In the genomic region with DNA sequence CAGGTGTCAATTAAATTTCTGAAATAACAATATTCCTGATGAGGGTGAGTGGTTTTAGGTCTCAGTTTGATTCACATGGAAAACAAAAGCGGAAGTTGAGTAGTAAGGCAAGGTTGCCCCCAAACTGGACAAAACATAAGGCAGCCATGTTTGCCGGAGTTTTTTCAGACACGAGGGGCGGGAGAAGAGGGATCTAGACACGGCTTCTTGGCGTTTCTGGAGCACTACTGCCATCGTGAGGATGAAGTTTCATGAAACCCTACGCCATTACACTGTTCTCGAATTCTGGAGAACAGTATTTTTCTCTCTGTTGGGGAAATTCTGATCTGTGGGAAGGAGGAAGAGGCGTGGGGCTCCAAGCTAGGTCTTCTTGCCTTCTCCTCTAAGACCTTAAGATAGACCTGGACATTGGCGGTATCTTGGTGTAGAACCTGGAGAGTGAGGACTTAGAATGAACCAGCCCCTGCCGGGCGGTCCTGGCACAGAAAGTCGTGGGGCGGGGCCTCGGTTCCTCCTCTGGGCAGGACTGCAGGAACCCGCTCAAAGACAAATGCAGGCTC, we compare ENCODE assay signal across 9 cellular contexts.
A peak's percentile ranks its signal among the peaks of the same experiment; 100 is the strongest.
DNase-seq lines count a peak whose midpoint lies in the region; ATAC-seq and TF ChIP-seq lines count a peak whose summit lies in the region.
"Had no signal": no experiment of that assay in that cellular context is flagged by ENCODE, and none has a peak within 500 bp of the region (broad histone marks: within the 10 kb centered on the region; RNA-seq: fewer than 3 reads in every experiment).

No MANE protein-coding gene starts in this region.

- peak; percentile 84 for DNase-seq in activated T-cell treated with anti-CD3 and anti-CD28 coated beads, Interleukin-2, amount 50 U/mL, for 1 hour
- DNase-seq in activated T-cell treated with anti-CD3 and anti-CD28 coated beads for 4 hours (no peak), WERI-Rb-1 (peak; percentile 94), left kidney (ENCODE audit: low read depth, low spot score) (peak; percentile 1), NCI-H524 treated with DMSO at 0.1 percent for 48 hours (lab: John Stamatoyannopoulos, UW) (no peak)
- DNase-seq: DND-41 had no signal

- ATAC-seq in HG03354 (IDR thresholded peaks at IDR 0.05; ENCODE audit: poor library complexity, severe bottlenecking, unreplicated experiment) (peak; percentile 71), HG02588 (IDR thresholded peaks at IDR 0.05; ENCODE audit: unreplicated experiment) (no peak), HG03439 (IDR thresholded peaks at IDR 0.05; ENCODE audit: unreplicated experiment) (no peak)

- H3K36me3 ChIP-seq in WERI-Rb-1 = no peaks in the 10 kb centered on the region

- H3K9me3 ChIP-seq in WERI-Rb-1 (ENCODE audit: severe bottlenecking) = no peaks in the 10 kb centered on the region

- peak; percentile 58; the same call in 1 of the 2 replicates for TF ChIP-seq CTCF in WERI-Rb-1 (IDR thresholded peaks at IDR 0.05; ENCODE audit: low read depth, low read length)

- peak overlapping the region; percentile 92 for H3K27ac ChIP-seq in WERI-Rb-1

- H3K4me3 ChIP-seq in WERI-Rb-1 (ENCODE audit: low read depth, low read length) = peak overlapping the region; percentile 72

- no peaks in the 10 kb centered on the region for H3K27me3 ChIP-seq in WERI-Rb-1 (ENCODE audit: insufficient read depth, low read depth, severe bottlenecking)

Comparison
In these comparisons a context has a peak if more than half of its experiments do, and no peak if none do; other contexts are left out.
1. DNase-seq: peak in activated T-cell treated with anti-CD3 and anti-CD28 coated beads, Interleukin-2, amount 50 U/mL, for 1 hour (single experiment), WERI-Rb-1 (single experiment) and left kidney (single experiment); none in activated T-cell treated with anti-CD3 and anti-CD28 coated beads for 4 hours (single experiment) and NCI-H524 treated with DMSO at 0.1 percent for 48 hours (single experiment).